In the genomic region with DNA sequence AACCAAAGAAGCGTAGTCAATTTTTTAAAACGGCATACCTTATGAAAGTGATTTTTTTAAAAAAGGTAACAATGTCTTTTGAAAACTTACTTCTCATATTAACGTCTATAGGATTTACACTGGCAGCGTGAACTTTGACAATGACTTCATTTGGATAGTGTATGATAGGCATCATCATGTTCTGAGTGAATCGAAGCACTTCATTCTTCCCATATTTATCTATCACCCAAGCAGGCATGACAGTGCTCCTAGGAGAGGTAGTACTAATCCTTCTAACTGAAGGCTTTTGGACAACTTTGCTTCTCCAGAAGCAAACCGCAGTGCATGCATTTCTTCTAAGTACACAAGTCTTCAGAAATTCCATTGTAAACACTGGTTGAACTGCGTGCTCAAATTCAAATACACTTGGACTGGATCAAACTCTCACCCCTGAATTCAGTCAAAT, we compare ENCODE assay signal across 8 cellular contexts. TPM values are rescaled to one million over a fixed set of nuclear protein-coding genes. Genes with fewer than 3 reads are reported as not detected.
A peak's percentile ranks its signal among the peaks of the same experiment; 100 is the strongest.
DNase-seq lines count a peak whose midpoint lies in the region; ATAC-seq and TF ChIP-seq lines count a peak whose summit lies in the region.

No MANE protein-coding gene starts in this region.

- peak; percentile 5 for ATAC-seq in GM21717 (IDR thresholded peaks at IDR 0.05; ENCODE audit: unreplicated experiment)

- no peak for TF ChIP-seq RAD21 in neural cell (conservative IDR thresholded peaks at IDR 0.05)

- no peaks in the 10 kb centered on the region for H3K27me3 ChIP-seq in OCI-LY3 (ENCODE audit: low read depth, low read length)
- H3K27me3 ChIP-seq in endodermal cell (ENCODE audit: control insufficient read depth, insufficient read depth, low read length, poor library complexity, severe bottlenecking), result no peaks in the 10 kb centered on the region
- no peaks in the 10 kb centered on the region for H3K27me3 ChIP-seq in neural cell (ENCODE audit: insufficient read depth, low read depth, low read length)

- no peaks in the 10 kb centered on the region for H3K9me3 ChIP-seq in OCI-LY3 (ENCODE audit: insufficient read depth, low read length)
- H3K9me3 ChIP-seq in endodermal cell (ENCODE audit: control insufficient read depth, low read length), result peaks cover 4% of the 10 kb centered on the region
- H3K9me3 ChIP-seq in neural cell (ENCODE audit: low read length), result no peaks in the 10 kb centered on the region

- TF ChIP-seq EP300 in neural cell (conservative IDR thresholded peaks at IDR 0.05; ENCODE audit: poor library complexity, severe bottlenecking), result no peak

- H3K4me1 ChIP-seq in OCI-LY3 (ENCODE audit: low read length), result peaks cover 55% of the 10 kb centered on the region
- peaks cover 5% of the 10 kb centered on the region for H3K4me1 ChIP-seq in endodermal cell (ENCODE audit: control insufficient read depth, insufficient read depth, low read length)

- H3K27me3 Mint-ChIP-seq in endodermal cell (ENCODE audit: insufficient read depth), result no peaks in the 10 kb centered on the region

- H3K27ac Mint-ChIP-seq in endodermal cell, result peak overlapping the region; percentile 97

- DNase-seq in DMS114 treated with DMSO at 0.1 percent for 48 hours (lab: John Stamatoyannopoulos, UW; ENCODE audit: unreplicated experiment), result peak; percentile 27
- DNase-seq in endodermal cell, result no peak
- no peak for DNase-seq in NCI-H226
- no peak for DNase-seq in SHP77 treated with DMSO at 0.1 percent for 48 hours (lab: John Stamatoyannopoulos, UW)
- DNase-seq in Kasumi-1 (lab: John Stamatoyannopoulos, UW), result no peak

- no peak for TF ChIP-seq CTCF in OCI-LY3 (IDR thresholded peaks at IDR 0.05; ENCODE audit: low read depth, low read length)
- no peak for TF ChIP-seq CTCF in endodermal cell (conservative IDR thresholded peaks at IDR 0.05)
- no peak for TF ChIP-seq CTCF in neural cell (IDR thresholded peaks at IDR 0.05; ENCODE audit: poor library complexity, severe bottlenecking)

- H3K36me3 Mint-ChIP-seq in endodermal cell (ENCODE audit: low read depth), result no peaks in the 10 kb centered on the region

- H3K9ac ChIP-seq in OCI-LY3 (ENCODE audit: low read length) (peak overlapping the region; percentile 95), endodermal cell (ENCODE audit: extremely low read depth, low read length, poor library complexity, severe bottlenecking) (peak overlapping the region; percentile 83), neural cell (ENCODE audit: low read length) (peak overlapping the region; percentile 80)

- H4K20me1 ChIP-seq in OCI-LY3 (ENCODE audit: insufficient read depth, low read length), result no peaks in the 10 kb centered on the region
- H4K20me1 ChIP-seq in neural cell (ENCODE audit: insufficient read depth), result no peaks in the 10 kb centered on the region

- H3K4me2 ChIP-seq in OCI-LY3 (ENCODE audit: low read length) (peak overlapping the region; percentile 99), neural cell (ENCODE audit: low read length) (peak overlapping the region; percentile 81)

- peaks cover 61% of the 10 kb centered on the region for H3K79me2 ChIP-seq in OCI-LY3 (ENCODE audit: low read length)
- H3K79me2 ChIP-seq in neural cell (replicated peaks; ENCODE audit: insufficient read depth, low read length), result peaks cover 23% of the 10 kb centered on the region

- H3K36me3 ChIP-seq in OCI-LY3 (replicated peaks; ENCODE audit: low read depth, low read length), result peaks cover 4% of the 10 kb centered on the region
- no peaks in the 10 kb centered on the region for H3K36me3 ChIP-seq in endodermal cell (ENCODE audit: control insufficient read depth, insufficient read depth, low read length)
- no peaks in the 10 kb centered on the region for H3K36me3 ChIP-seq in neural cell (ENCODE audit: insufficient read depth, low read length)

- H3K27ac ChIP-seq in OCI-LY3 (ENCODE audit: low read length) (peak overlapping the region; percentile 100), endodermal cell (ENCODE audit: low read depth, low read length) (no peak overlapping the region), neural cell (ENCODE audit: low read length) (peak overlapping the region; percentile 73)

- no peaks in the 10 kb centered on the region for H3K9me2 ChIP-seq in neural cell (ENCODE audit: insufficient read depth, low read length)

- peak overlapping the region; percentile 96 for H3K4me3 ChIP-seq in OCI-LY3 (ENCODE audit: low read length)
- peak overlapping the region; percentile 91 for H3K4me3 ChIP-seq in endodermal cell (ENCODE audit: low read length)
- peak overlapping the region; percentile 87 for H3K4me3 ChIP-seq in neural cell (ENCODE audit: low read length)

- no peaks in the 10 kb centered on the region for H3F3A ChIP-seq in neural cell (ENCODE audit: insufficient read depth, low read length, poor library complexity, severe bottlenecking)

- peaks cover 4% of the 10 kb centered on the region for H3K9me3 Mint-ChIP-seq in endodermal cell

- no peak overlapping the region for H2AFZ ChIP-seq in OCI-LY3 (ENCODE audit: low read depth, low read length)
- H2AFZ ChIP-seq in neural cell (ENCODE audit: low read depth, low read length), result peak overlapping the region; percentile 80

- H3K4me3 Mint-ChIP-seq in endodermal cell, result peak overlapping the region; percentile 89

- 0 to 56% methylated on average over 2 to 6 of the region's 7 CpGs for WGBS in endodermal cell (ENCODE audit: insufficient coverage in 1 of 2, insufficient read length in 1 of 2), 2 experiments

- peaks cover 12% of the 10 kb centered on the region for H3K4me1 Mint-ChIP-seq in endodermal cell

TF ChIP-seq in neural cell, 6 proteins besides CTCF, POLR2A, EP300 and RAD21:
- TF ChIP-seq, protein P1, sequence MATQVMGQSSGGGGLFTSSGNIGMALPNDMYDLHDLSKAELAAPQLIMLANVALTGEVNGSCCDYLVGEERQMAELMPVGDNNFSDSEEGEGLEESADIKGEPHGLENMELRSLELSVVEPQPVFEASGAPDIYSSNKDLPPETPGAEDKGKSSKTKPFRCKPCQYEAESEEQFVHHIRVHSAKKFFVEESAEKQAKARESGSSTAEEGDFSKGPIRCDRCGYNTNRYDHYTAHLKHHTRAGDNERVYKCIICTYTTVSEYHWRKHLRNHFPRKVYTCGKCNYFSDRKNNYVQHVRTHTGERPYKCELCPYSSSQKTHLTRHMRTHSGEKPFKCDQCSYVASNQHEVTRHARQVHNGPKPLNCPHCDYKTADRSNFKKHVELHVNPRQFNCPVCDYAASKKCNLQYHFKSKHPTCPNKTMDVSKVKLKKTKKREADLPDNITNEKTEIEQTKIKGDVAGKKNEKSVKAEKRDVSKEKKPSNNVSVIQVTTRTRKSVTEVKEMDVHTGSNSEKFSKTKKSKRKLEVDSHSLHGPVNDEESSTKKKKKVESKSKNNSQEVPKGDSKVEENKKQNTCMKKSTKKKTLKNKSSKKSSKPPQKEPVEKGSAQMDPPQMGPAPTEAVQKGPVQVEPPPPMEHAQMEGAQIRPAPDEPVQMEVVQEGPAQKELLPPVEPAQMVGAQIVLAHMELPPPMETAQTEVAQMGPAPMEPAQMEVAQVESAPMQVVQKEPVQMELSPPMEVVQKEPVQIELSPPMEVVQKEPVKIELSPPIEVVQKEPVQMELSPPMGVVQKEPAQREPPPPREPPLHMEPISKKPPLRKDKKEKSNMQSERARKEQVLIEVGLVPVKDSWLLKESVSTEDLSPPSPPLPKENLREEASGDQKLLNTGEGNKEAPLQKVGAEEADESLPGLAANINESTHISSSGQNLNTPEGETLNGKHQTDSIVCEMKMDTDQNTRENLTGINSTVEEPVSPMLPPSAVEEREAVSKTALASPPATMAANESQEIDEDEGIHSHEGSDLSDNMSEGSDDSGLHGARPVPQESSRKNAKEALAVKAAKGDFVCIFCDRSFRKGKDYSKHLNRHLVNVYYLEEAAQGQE (IDR thresholded peaks at IDR 0.05; ENCODE audit: borderline replicate concordance), result no peak
- TF ChIP-seq EZH2 (IDR thresholded peaks at IDR 0.05; ENCODE audit: borderline replicate concordance, insufficient read depth, low read length, poor library complexity, severe bottlenecking) (no peak), SMC3 (conservative IDR thresholded peaks at IDR 0.05; ENCODE audit: poor library complexity) (no peak)

RNA-seq across cellular contexts. Expression of gene RTN4IP1, which starts 0.6 kb away (rescaled TPM):
- total RNA-seq in endodermal cell, result 1 to 10 TPM; 7.1 to 8.9 TPM
- 11.9 TPM for polyA plus RNA-seq in endodermal cell (2013, experiment 1 of 2)
- 10.5 TPM for polyA plus RNA-seq in endodermal cell (2013, experiment 2 of 2)
- polyA plus RNA-seq in neural cell, result 8.1 and 8.5 TPM in 2 replicates
- 10.0 and 12.5 TPM in 2 replicates for polyA minus RNA-seq in neural cell

RNA-seq across cellular contexts. Expression of gene QRSL1, which starts 0.7 kb away (rescaled TPM):
- total RNA-seq in endodermal cell, result 10 to 100 TPM; 10.8 to 12.7 TPM
- polyA plus RNA-seq in endodermal cell (2013, experiment 1 of 2), result 14.8 TPM
- 13.9 TPM for polyA plus RNA-seq in endodermal cell (2013, experiment 2 of 2)
- 19.8 and 20.0 TPM in 2 replicates for polyA plus RNA-seq in neural cell
- 21.9 and 27.0 TPM in 2 replicates for polyA minus RNA-seq in neural cell
